In genomic region chr2:10879624-10880585, GRCh38 we compare ENCODE assay signal across 28 cellular contexts. TPM values are rescaled to one million over a fixed set of nuclear protein-coding genes. Genes with fewer than 3 reads are reported as not detected.
A peak's percentile ranks its signal among the peaks of the same experiment; 100 is the strongest.
DNase-seq lines count a peak whose midpoint lies in the region; ATAC-seq and TF ChIP-seq lines count a peak whose summit lies in the region.
"Had no signal": no experiment of that assay in that cellular context is flagged by ENCODE, and none has a peak within 500 bp of the region (broad histone marks: within the 10 kb centered on the region; RNA-seq: fewer than 3 reads in every experiment).

No MANE protein-coding gene starts in this region.

- H3K27me3 Mint-ChIP-seq in CD4-positive, alpha-beta memory T cell: peaks cover 1 to 9% of the 10 kb centered on the region in 2 donors
- H3K27me3 Mint-ChIP-seq in H9 (ENCODE audit: low read depth): no peaks in the 10 kb centered on the region; the same call in 1 of the 2 replicates
- H3K27me3 Mint-ChIP-seq in naive thymus-derived CD4-positive, alpha-beta T cell: peaks cover 0 to 10% (median 8%) of the 10 kb centered on the region in 5 donors

- no peak overlapping the region for H2BK12ac ChIP-seq in H9 (ENCODE audit: insufficient read length, low read depth, low read length)

- H3K27ac Mint-ChIP-seq in CD4-positive, alpha-beta memory T cell: peak overlapping the region in 2 of 7 donors; percentile 93 to 95
- H3K27ac Mint-ChIP-seq in H9: peak overlapping the region in 1 of 3 experiments; percentile 28; a peak in 1 of 7 replicates
- H3K27ac Mint-ChIP-seq in naive thymus-derived CD4-positive, alpha-beta T cell: peak overlapping the region in 2 of 9 donors; percentile 84 to 98
- H3K27ac Mint-ChIP-seq: activated CD4-positive, alpha-beta T cell treated with anti-CD3 and anti-CD28 coated beads, Interleukin-2, amount 10 ng/mL, durations not matched to agents 24 days and 14 days; activated naive CD4-positive, alpha-beta T cell treated with anti-CD3 and anti-CD28 coated beads, Interleukin-2, amount 50 U/mL, for 24 hours; dendritic cell treated with granulocyte-macrophage colony-stimulating factor and Interleukin-4, amounts not matched to agents 40 ng/mL and 50 ng/mL, for 4 days had no signal

- peak overlapping the region in 2 of 8 donors; percentile 85 to 91 for H3K4me3 Mint-ChIP-seq in CD4-positive, alpha-beta memory T cell
- no peak overlapping the region for H3K4me3 Mint-ChIP-seq in H9
- H3K4me3 Mint-ChIP-seq in naive thymus-derived CD4-positive, alpha-beta T cell: peak overlapping the region in 3 of 10 donors; percentile 82 to 92 (median 87)
- H3K4me3 Mint-ChIP-seq: activated CD4-positive, alpha-beta T cell treated with anti-CD3 and anti-CD28 coated beads, Interleukin-2, amount 10 ng/mL, durations not matched to agents 24 days and 14 days; activated naive CD4-positive, alpha-beta T cell treated with anti-CD3 and anti-CD28 coated beads, Interleukin-2, amount 50 U/mL, for 24 hours; dendritic cell treated with granulocyte-macrophage colony-stimulating factor and Interleukin-4, amounts not matched to agents 40 ng/mL and 50 ng/mL, for 4 days had no signal

- no peak overlapping the region for H3K56ac ChIP-seq in H9 (ENCODE audit: insufficient read length, low read depth, low read length)

- no peaks in the 10 kb centered on the region for H3K9me3 Mint-ChIP-seq in CD4-positive, alpha-beta memory T cell
- peaks cover 0 to 3% of the 10 kb centered on the region in 2 experiments; a peak in 1 of 5 replicates for H3K9me3 Mint-ChIP-seq in H9
- H3K9me3 Mint-ChIP-seq in naive thymus-derived CD4-positive, alpha-beta T cell: no peaks in the 10 kb centered on the region
- H3K9me3 Mint-ChIP-seq: activated CD4-positive, alpha-beta T cell treated with anti-CD3 and anti-CD28 coated beads, Interleukin-2, amount 10 ng/mL, durations not matched to agents 24 days and 14 days; activated naive CD4-positive, alpha-beta T cell treated with anti-CD3 and anti-CD28 coated beads, Interleukin-2, amount 50 U/mL, for 24 hours; dendritic cell treated with granulocyte-macrophage colony-stimulating factor and Interleukin-4, amounts not matched to agents 40 ng/mL and 50 ng/mL, for 4 days had no signal

- H3K27me3 ChIP-seq in CD4-positive, alpha-beta memory T cell (ENCODE audit: insufficient read depth, low read length): no peaks in the 10 kb centered on the region
- H3K27me3 ChIP-seq in H9 (ENCODE audit: insufficient read depth, low read length) (no peaks in the 10 kb centered on the region; the same call in 1 of the 2 replicates), brain microvascular endothelial cell (replicated peaks) (no peaks in the 10 kb centered on the region)
- peaks cover 0 to 6% of the 10 kb centered on the region in 2 donors for H3K27me3 ChIP-seq in naive thymus-derived CD4-positive, alpha-beta T cell (ENCODE audit: control insufficient read depth in 2 of 2, insufficient read depth in 2 of 2, low read length in 2 of 2)
- H3K27me3 ChIP-seq: ascending aorta had no signal

- H3K36me3 ChIP-seq in CD4-positive, alpha-beta memory T cell (ENCODE audit: insufficient read depth, low read length): no peaks in the 10 kb centered on the region
- H3K36me3 ChIP-seq in brain microvascular endothelial cell (replicated peaks): no peaks in the 10 kb centered on the region
- no peaks in the 10 kb centered on the region for H3K36me3 ChIP-seq in naive thymus-derived CD4-positive, alpha-beta T cell (ENCODE audit: control insufficient read depth in 2 of 3, insufficient read depth in 3 of 3, low read length in 3 of 3)
- H3K36me3 ChIP-seq: ascending aorta, suprapubic skin had no signal

- no peak for DNase-seq in CD4-positive, alpha-beta memory T cell
- DNase-seq in H9 (no peak), brain microvascular endothelial cell (no peak), NCI-H446 treated with DMSO at 0.1 percent for 48 hours (lab: John Stamatoyannopoulos, UW) (no peak), 8988T (no peak)
- no peak for DNase-seq in naive thymus-derived CD4-positive, alpha-beta T cell
- DNase-seq: activated CD4-positive, alpha-beta T cell treated with anti-CD3 and anti-CD28 coated beads, Interleukin-2, amount 10 ng/mL, durations not matched to agents 24 days and 14 days; caudate nucleus; DMS 273 treated with DMSO at 0.1 percent for 48 hours; glutamatergic neuron; GM23248; kidney glomerular epithelial cell; NCI-H1092 treated with DMSO at 0.1 percent for 48 hours; NCI-H2029; NCI-H226; NCI-H82; small intestine; stimulated activated CD4-positive, alpha-beta T cell treated with anti-CD3 and anti-CD28 coated beads, Interleukin-1b, Interleukin-23, amount 100 ng/mL, for 48 hours had no signal

- CTCF ChIA-PET in CD4-positive, alpha-beta memory T cell (lab: Charles Lee; ENCODE audit: partially characterized antibody): no interaction called here
- CTCF ChIA-PET in naive thymus-derived CD4-positive, alpha-beta T cell (lab: Charles Lee): no interaction called here

- H4K8ac ChIP-seq in H9 (replicated peaks; ENCODE audit: insufficient read length, low read depth, low read length): no peak overlapping the region

- peaks cover 0 to 38% (median 6%) of the 10 kb centered on the region in 4 donors for H3K4me1 Mint-ChIP-seq in CD4-positive, alpha-beta memory T cell
- peaks cover 31 to 42% of the 10 kb centered on the region in 2 experiments for H3K4me1 Mint-ChIP-seq in H9
- H3K4me1 Mint-ChIP-seq in naive thymus-derived CD4-positive, alpha-beta T cell: peaks cover 0 to 46% (median 11%) of the 10 kb centered on the region in 7 donors

- H2BK120ac ChIP-seq in H9 (ENCODE audit: low read depth, low read length, poor library complexity, severe bottlenecking): no peak overlapping the region

- no peak overlapping the region for H3K4ac ChIP-seq in H9 (ENCODE audit: low read depth, low read length)

- peaks cover 3% of the 10 kb centered on the region for H4K20me1 ChIP-seq in H9 (ENCODE audit: control insufficient read depth, insufficient read depth, insufficient read length)

- no peaks in the 10 kb centered on the region for H3K79me1 ChIP-seq in H9 (ENCODE audit: insufficient read depth, low read depth, low read length, poor library complexity, severe bottlenecking)

- POLR2A ChIA-PET in CD4-positive, alpha-beta memory T cell (lab: Charles Lee; ENCODE audit: partially characterized antibody): no interaction called here
- POLR2A ChIA-PET in naive thymus-derived CD4-positive, alpha-beta T cell (lab: Charles Lee): no interaction called here

- H2BK5ac ChIP-seq in H9 (ENCODE audit: insufficient read length, low read length): no peak overlapping the region

- H4K5ac ChIP-seq in H9 (ENCODE audit: insufficient read length, low read depth, low read length): no peak overlapping the region

- H2AFZ ChIP-seq in H9 (ENCODE audit: low read length): no peak overlapping the region
- H2AFZ ChIP-seq: GM23248 had no signal

- H3K14ac ChIP-seq in H9 (ENCODE audit: insufficient read depth, low read length): no peak overlapping the region; the same call in 1 of the 2 replicates

- no peak for ATAC-seq in naive thymus-derived CD4-positive, alpha-beta T cell
- ATAC-seq in GM21447 (IDR thresholded peaks at IDR 0.05; ENCODE audit: unreplicated experiment): no peak
- ATAC-seq: SK-N-SH treated with all-trans-retinoic acid at 6 μM for 48 hours had no signal

- H3K18ac ChIP-seq in H9 (ENCODE audit: insufficient read length, low read depth, low read length): no peak overlapping the region

- peak overlapping the region; percentile 9 for H3K27ac ChIP-seq in CD4-positive, alpha-beta memory T cell (ENCODE audit: low read depth, low read length)
- no peak overlapping the region for H3K27ac ChIP-seq in H9 (ENCODE audit: insufficient read length, low read depth, low read length)
- H3K27ac ChIP-seq in brain microvascular endothelial cell: no peak overlapping the region
- peak overlapping the region; percentile 48 for H3K27ac ChIP-seq in naive thymus-derived CD4-positive, alpha-beta T cell (ENCODE audit: low read depth, low read length)
- H3K27ac ChIP-seq: ascending aorta, C4-2B, GM23248, suprapubic skin had no signal

- no peak overlapping the region for H3K9ac ChIP-seq in H9 (ENCODE audit: extremely low read depth, insufficient read length, low read length)
- H3K9ac ChIP-seq: GM23248 had no signal

- no peaks in the 10 kb centered on the region for H3K4me1 ChIP-seq in CD4-positive, alpha-beta memory T cell (ENCODE audit: insufficient read depth, low read length)
- peaks cover 13% of the 10 kb centered on the region; the same call in 1 of the 2 replicates for H3K4me1 ChIP-seq in H9 (ENCODE audit: insufficient read depth, low read length)
- H3K4me1 ChIP-seq in naive thymus-derived CD4-positive, alpha-beta T cell (ENCODE audit: control insufficient read depth in 2 of 2, insufficient read depth in 2 of 2, low read length in 2 of 2): no peaks in the 10 kb centered on the region
- H3K4me1 ChIP-seq: ascending aorta, suprapubic skin had no signal

- no peaks in the 10 kb centered on the region for H3K23me2 ChIP-seq in H9 (ENCODE audit: insufficient read length, low read depth, low read length, poor library complexity, severe bottlenecking)

- no peak overlapping the region for H4K91ac ChIP-seq in H9 (ENCODE audit: insufficient read length, low read depth, low read length)

- no peak overlapping the region for H3T11ph ChIP-seq in H9 (ENCODE audit: low read length)

- H3K23ac ChIP-seq in H9 (ENCODE audit: insufficient read length, low read depth, low read length): no peak overlapping the region

- H3K36me3 Mint-ChIP-seq in CD4-positive, alpha-beta memory T cell: no peaks in the 10 kb centered on the region
- H3K36me3 Mint-ChIP-seq in H9 (ENCODE audit: insufficient read depth in 1 of 3, low read depth in 3 of 3): no peaks in the 10 kb centered on the region; a peak in 1 of 7 replicates
- H3K36me3 Mint-ChIP-seq in naive thymus-derived CD4-positive, alpha-beta T cell: no peaks in the 10 kb centered on the region
- H3K36me3 Mint-ChIP-seq: activated naive CD4-positive, alpha-beta T cell treated with anti-CD3 and anti-CD28 coated beads, Interleukin-2, amount 50 U/mL, for 24 hours had no signal

- intact Hi-C loops in CD4-positive, alpha-beta memory T cell (cut with micrococcal nuclease): no loop called here
- intact Hi-C loops in naive thymus-derived CD4-positive, alpha-beta T cell (cut with micrococcal nuclease): no loop called here

- H3K79me2 ChIP-seq in H9 (ENCODE audit: insufficient read depth, low read length): no peaks in the 10 kb centered on the region

- H2AK5ac ChIP-seq in H9 (ENCODE audit: insufficient read length, low read length): no peak overlapping the region

- no peak overlapping the region for H3K4me3 ChIP-seq in CD4-positive, alpha-beta memory T cell (ENCODE audit: low read length in 2 of 2)
- H3K4me3 ChIP-seq in brain microvascular endothelial cell (ENCODE audit: low read depth, low read length): no peak overlapping the region
- no peak overlapping the region for H3K4me3 ChIP-seq in naive thymus-derived CD4-positive, alpha-beta T cell (ENCODE audit: low read length)
- H3K4me3 ChIP-seq: ascending aorta, GM23248, lung, suprapubic skin had no signal

- WGBS in H9 (ENCODE audit: extremely low coverage, insufficient read length, low lambda C conversion rate): no CpG with 5 or more reads among the region's 22 CpGs

- in situ Hi-C loops in brain microvascular endothelial cell (cut with HindIII; ENCODE audit: low pct_ligation_motif_present, low sequenced_read_pairs): no loop called here

- H3K4me2 ChIP-seq in H9 (ENCODE audit: insufficient read depth, insufficient read length, low read length): no peak overlapping the region

- no peak overlapping the region for H2BK15ac ChIP-seq in H9 (ENCODE audit: low read depth, low read length)

- no peaks in the 10 kb centered on the region for H3K9me3 ChIP-seq in CD4-positive, alpha-beta memory T cell (ENCODE audit: control insufficient read depth in 1 of 2, low read length in 2 of 2)
- no peaks in the 10 kb centered on the region for H3K9me3 ChIP-seq in H9 (ENCODE audit: control insufficient read depth, low read depth, low read length)
- no peaks in the 10 kb centered on the region for H3K9me3 ChIP-seq in naive thymus-derived CD4-positive, alpha-beta T cell (ENCODE audit: control insufficient read depth in 2 of 3, low read length in 3 of 3)
- H3K9me3 ChIP-seq: ascending aorta, suprapubic skin had no signal

- H2BK20ac ChIP-seq in H9 (ENCODE audit: low read depth, low read length, poor library complexity, severe bottlenecking): no peak overlapping the region

- TF ChIP-seq CTCF in H9 (conservative IDR thresholded peaks at IDR 0.05): peak; percentile 47; the same call in 2 of the 3 replicates
- TF ChIP-seq CTCF in brain microvascular endothelial cell (IDR thresholded peaks at IDR 0.05; ENCODE audit: low read depth, low read length, missing control alignments): peak; percentile 6

RNA-seq across cellular contexts. Expression of gene KCNF1, which starts 31.8 kb away (rescaled TPM):
- total RNA-seq in CD4-positive, alpha-beta memory T cell: not detected
- not detected for polyA plus RNA-seq in CD4-positive, alpha-beta memory T cell
- 3.2 and 4.8 TPM in 2 replicates for total RNA-seq in H9 (2021)
- total RNA-seq in naive thymus-derived CD4-positive, alpha-beta T cell: not detected
- not detected for polyA plus RNA-seq in naive thymus-derived CD4-positive, alpha-beta T cell
- total RNA-seq: activated CD4-positive, alpha-beta T cell treated with anti-CD3 and anti-CD28 coated beads, Interleukin-2, amount 10 ng/mL, durations not matched to agents 24 days and 14 days; ascending aorta; OCI-LY7; suprapubic skin; T-helper 2 cell treated with Interferon-gamma antibody and Interleukin-4, amounts not matched to agents 100 ng/mL and 5 ng/mL, for 36 hours had no signal

Comparison
In these comparisons a context has a peak if more than half of its experiments do, and no peak if none do; other contexts are left out.
1. H3K27ac ChIP-seq: peak in CD4-positive, alpha-beta memory T cell (single experiment) and naive thymus-derived CD4-positive, alpha-beta T cell (single experiment); none in H9 (single experiment) and brain microvascular endothelial cell (single experiment).